In genomic region chr13:110126391-110126961, GRCh38 we compare ENCODE assay signal across 8 cellular contexts.
DNase-seq lines count a peak whose midpoint lies in the region; ATAC-seq and TF ChIP-seq lines count a peak whose summit lies in the region.

No MANE protein-coding gene starts in this region.

- H3K36me3 ChIP-seq in BJ (ENCODE audit: control insufficient read depth, insufficient read depth, low read length) (no peaks in the 10 kb centered on the region), esophagus muscularis mucosa (no peaks in the 10 kb centered on the region), neuron (ENCODE audit: insufficient read depth, low read length) (no peaks in the 10 kb centered on the region)

- no peak for ATAC-seq in HG03045 (IDR thresholded peaks at IDR 0.05; ENCODE audit: unreplicated experiment)

- no peaks in the 10 kb centered on the region for H3K27me3 ChIP-seq in BJ (ENCODE audit: control insufficient read depth, insufficient read depth, low read length)
- no peaks in the 10 kb centered on the region for H3K27me3 ChIP-seq in esophagus muscularis mucosa
- no peaks in the 10 kb centered on the region for H3K27me3 ChIP-seq in neuron (ENCODE audit: insufficient read depth, low read length)

- no peak for TF ChIP-seq EP300 in esophagus muscularis mucosa (IDR thresholded peaks at IDR 0.05)

- peak overlapping the region; percentile 86 to 93 (median 88) for H3K27ac ChIP-seq in esophagus muscularis mucosa (replicated peaks in 1 of 4)

- CTCF ChIA-PET in BJ (lab: Yijun Ruan, JAX): interaction anchor here (0.5 to 1.6 kb wide), 4 partner anchors 10 to 1165 kb away, joined by 3 to 4 read pairs (median 4); no protein-coding TSS in a partner anchor

- peak overlapping the region; percentile 42 for H2AFZ ChIP-seq in neuron (ENCODE audit: low read depth, low read length)

- H3K4me3 ChIP-seq in BJ (ENCODE audit: low read depth, low read length): no peak overlapping the region
- H3K4me3 ChIP-seq in esophagus muscularis mucosa: peak overlapping the region; percentile 33 to 50 (median 41)
- H3K4me3 ChIP-seq in neuron (ENCODE audit: low read length): peak overlapping the region; percentile 30

- TF ChIP-seq CTCF in BJ (IDR thresholded peaks at IDR 0.05; ENCODE audit: insufficient read depth, low read depth, low read length): no peak
- TF ChIP-seq CTCF in esophagus muscularis mucosa (IDR thresholded peaks at IDR 0.05): no peak

- DNase-seq in BJ (ENCODE audit: low read depth): peak; percentile 88
- DNase-seq in NCI-H460 (ENCODE audit: extremely low read depth, low read depth): peak; percentile 37
- DNase-seq in esophagus muscularis mucosa (ENCODE audit: extremely low spot score): peak; percentile 92
- no peak for DNase-seq in NCI-H2081 treated with DMSO at 0.1 percent for 48 hours (lab: John Stamatoyannopoulos, UW)
- DNase-seq in DMS 273 (lab: John Stamatoyannopoulos, UW; ENCODE audit: unreplicated experiment): no peak
- DNase-seq in NCI-H526 treated with DMSO at 0.1 percent for 48 hours (lab: John Stamatoyannopoulos, UW): no peak

- intact Hi-C loops in esophagus muscularis mucosa (cut with DNase I): no loop called here

- no peak for TF ChIP-seq POLR2A in esophagus muscularis mucosa (IDR thresholded peaks at IDR 0.05; ENCODE audit: low read depth)

- POLR2A ChIA-PET in BJ (lab: Charles Lee): no interaction called here

- 4% methylated on average over 12 of the region's 12 CpGs for WGBS in esophagus muscularis mucosa

- H3K4me1 ChIP-seq in esophagus muscularis mucosa: peaks cover 29 to 40% (median 34%) of the 10 kb centered on the region in 4 donors
- peaks cover 27% of the 10 kb centered on the region for H3K4me1 ChIP-seq in neuron (ENCODE audit: insufficient read depth, low read length)

- no peaks in the 10 kb centered on the region for H3K9me3 ChIP-seq in esophagus muscularis mucosa
- H3K9me3 ChIP-seq in neuron (ENCODE audit: low read length): peaks cover 5% of the 10 kb centered on the region

Comparison
In these comparisons a context has a peak if more than half of its experiments do, and no peak if none do; other contexts are left out.
1. DNase-seq: peak in BJ (single experiment), NCI-H460 (single experiment) and esophagus muscularis mucosa (single experiment); none in NCI-H2081 treated with DMSO at 0.1 percent for 48 hours (single experiment), DMS 273 (single experiment) and NCI-H526 treated with DMSO at 0.1 percent for 48 hours (single experiment).